ENCODE assay signal across 9 cellular contexts in genomic region chr5:159133041-159133741, GRCh38. TPM values are rescaled to one million over a fixed set of nuclear protein-coding genes. Genes with fewer than 3 reads are reported as not detected.
DNase-seq lines count a peak whose midpoint lies in the region; ATAC-seq and TF ChIP-seq lines count a peak whose summit lies in the region.
"Had no signal": no experiment of that assay in that cellular context is flagged by ENCODE, and none has a peak within 500 bp of the region (broad histone marks: within the 10 kb centered on the region; RNA-seq: fewer than 3 reads in every experiment).

No MANE protein-coding gene starts in this region.

- H3K27ac ChIP-seq in thoracic aorta: peak overlapping the region; percentile 35 to 84

- DNase-seq in NCI-H1417 (lab: John Stamatoyannopoulos, UW) (peak in 2 of 3 experiments; percentile 54 to 69), NCI-H1417 treated with DMSO at 0.1 percent for 48 hours (lab: John Stamatoyannopoulos, UW) (no peak), NCI-H526 (lab: John Stamatoyannopoulos, UW) (peak; percentile 28 to 58), MCF 10A (ENCODE audit: unreplicated experiment) (peak; percentile 80), kidney glomerular epithelial cell (lab: John Stamatoyannopoulos, UW) (peak; percentile 16), thoracic aorta (ENCODE audit: low spot score) (no peak), head of caudate nucleus (no peak)

- POLR2A ChIA-PET in MCF 10A (lab: Yijun Ruan, JAX): interaction anchor here (0.9 to 1.6 kb wide), 5 partner anchors 46 to 1390 kb away, joined by 3 to 4 read pairs (median 3); partner anchors contain the start of gene LSM11

- peaks cover 6 to 10% of the 10 kb centered on the region in 2 donors for H3K4me1 ChIP-seq in thoracic aorta (ENCODE audit: control insufficient read depth in 1 of 2, low read depth in 2 of 2)

- H3K27ac Mint-ChIP-seq in MCF 10A (ENCODE audit: low read depth, unreplicated experiment): no peak overlapping the region
- H3K27ac Mint-ChIP-seq: CD8-positive, alpha-beta memory T cell had no signal

- BruUV-seq in MCF 10A (replicated peaks; lab: Mats Ljungman, UMichigan): no TSS peak

- no peaks in the 10 kb centered on the region for H3K9me3 Mint-ChIP-seq in MCF 10A (ENCODE audit: unreplicated experiment)
- H3K9me3 Mint-ChIP-seq: CD8-positive, alpha-beta memory T cell had no signal

- H3K36me3 ChIP-seq in thoracic aorta: no peaks in the 10 kb centered on the region

- H3K27me3 Mint-ChIP-seq in MCF 10A (ENCODE audit: insufficient read depth, unreplicated experiment): no peaks in the 10 kb centered on the region

- H3K27me3 ChIP-seq in thoracic aorta (replicated peaks; ENCODE audit: insufficient read depth): no peaks in the 10 kb centered on the region

- peak overlapping the region; percentile 69 for H3K4me3 ChIP-seq in thoracic aorta

- CTCF ChIA-PET in MCF 10A (lab: Yijun Ruan, JAX): interaction anchor here (0.6 to 3.1 kb wide), 62 partner anchors 8 to 1789 kb away, joined by 3 to 48 read pairs (median 4); no protein-coding TSS in a partner anchor

- peaks cover 7% of the 10 kb centered on the region for H3K4me1 Mint-ChIP-seq in MCF 10A (ENCODE audit: insufficient read depth, unreplicated experiment)
- H3K4me1 Mint-ChIP-seq: CD8-positive, alpha-beta memory T cell had no signal

- intact Hi-C loops in MCF 10A (cut with micrococcal nuclease) (loop anchor here (1.0 to 10.0 kb wide), 10 partner anchors 26 to 1384 kb away; no protein-coding TSS in a partner anchor), head of caudate nucleus (cut with DNase I) (no loop called here)

- TF ChIP-seq CTCF in MCF 10A (IDR thresholded peaks at IDR 0.05; ENCODE audit: unreplicated experiment) (peak; percentile 92), thoracic aorta (IDR thresholded peaks at IDR 0.05) (peak; percentile 75)

- no peaks in the 10 kb centered on the region for H3K36me3 Mint-ChIP-seq in MCF 10A (ENCODE audit: insufficient read depth, unreplicated experiment)
- H3K36me3 Mint-ChIP-seq: CD8-positive, alpha-beta memory T cell had no signal

- no peaks in the 10 kb centered on the region for H3K9me3 ChIP-seq in thoracic aorta

- ATAC-seq in HG02678 (IDR thresholded peaks at IDR 0.05; ENCODE audit: unreplicated experiment) (peak; percentile 48), thoracic aorta (ENCODE audit: insufficient number of reproducible peaks, low FRiP score, low read depth) (peak; percentile 73)

- H3K4me3 Mint-ChIP-seq in MCF 10A (ENCODE audit: unreplicated experiment): no peak overlapping the region
- H3K4me3 Mint-ChIP-seq: CD8-positive, alpha-beta memory T cell had no signal

RNA-seq across cellular contexts. Expression of gene EBF1, which starts 33.5 kb away (rescaled TPM):
- total RNA-seq in MCF 10A (2022): 1.0 and 2.0 TPM in 2 replicates
- total RNA-seq in thoracic aorta: 10 to 100 TPM; 52.1 to 54.4 TPM

Comparison
In these comparisons a context has a peak if more than half of its experiments do, and no peak if none do; other contexts are left out.
1. DNase-seq: peak in NCI-H1417 (2 of 3), NCI-H526 (2 of 2), MCF 10A (single experiment) and kidney glomerular epithelial cell (single experiment); none in NCI-H1417 treated with DMSO at 0.1 percent for 48 hours (single experiment), thoracic aorta (single experiment) and head of caudate nucleus (0 of 42).
2. RNA of gene EBF1, which starts 33.5 kb away (total RNA-seq): 52.1 to 54.4 TPM in thoracic aorta; 1.0 to 2.0 TPM in MCF 10A; every median in the first group is over 10 times any median in the second.